Comparison of ENCODE assay signal across 8 cellular contexts in genomic region chr15:68228143-68228970, GRCh38. TPM values are rescaled to one million over a fixed set of nuclear protein-coding genes. Genes with fewer than 3 reads are reported as not detected.
DNase-seq lines count a peak whose midpoint lies in the region; ATAC-seq and TF ChIP-seq lines count a peak whose summit lies in the region.

No MANE protein-coding gene starts in this region.

- 30 to 42% (median 33%) methylated on average over 25 of the region's 25 CpGs for WGBS in stomach, 5 donors

- H3K9ac ChIP-seq in HUES6 (ENCODE audit: low read length) = peak overlapping the region; percentile 92

- no peaks in the 10 kb centered on the region for H3K27me3 ChIP-seq in CD8-positive, alpha-beta memory T cell (ENCODE audit: insufficient read depth, low read length, poor library complexity, severe bottlenecking)
- H3K27me3 ChIP-seq in HUES6 (ENCODE audit: control insufficient read depth, insufficient read depth, low read length) (0 out of 2 replicates have a peak, but pooled peaks cover 5% of the 10 kb centered on the region), stomach (no peaks in the 10 kb centered on the region)

- TF ChIP-seq CTCF in stomach (IDR thresholded peaks at IDR 0.05) = no peak

- peak overlapping the region; percentile 9 to 95 (median 62) for H3K27ac Mint-ChIP-seq in CD8-positive, alpha-beta memory T cell
- peak overlapping the region; percentile 89 for H3K27ac Mint-ChIP-seq in activated naive CD8-positive, alpha-beta T cell
- peak overlapping the region; percentile 14 to 81 (median 74) for H3K27ac Mint-ChIP-seq in immature natural killer cell

- peak overlapping the region; percentile 90 for H3K4me3 ChIP-seq in CD8-positive, alpha-beta memory T cell (ENCODE audit: low read length)
- peak overlapping the region; percentile 88 for H3K4me3 ChIP-seq in HUES6 (ENCODE audit: low read depth, low read length)
- H3K4me3 ChIP-seq in stomach = peak overlapping the region; percentile 75 to 91 (median 88)

- TF ChIP-seq EP300 in stomach (IDR thresholded peaks at IDR 0.05) = no peak

- H3K4me1 ChIP-seq in CD8-positive, alpha-beta memory T cell (ENCODE audit: insufficient read depth, low read length) = peaks cover 17% of the 10 kb centered on the region
- H3K4me1 ChIP-seq in HUES6 (ENCODE audit: control insufficient read depth, insufficient read depth, low read length) (peaks cover 15% of the 10 kb centered on the region), stomach (peaks cover 16 to 37% (median 31%) of the 10 kb centered on the region in 4 donors)

- peaks cover 3 to 4% of the 10 kb centered on the region in 2 donors for H3K27me3 Mint-ChIP-seq in CD8-positive, alpha-beta memory T cell
- no peaks in the 10 kb centered on the region for H3K27me3 Mint-ChIP-seq in activated naive CD8-positive, alpha-beta T cell
- H3K27me3 Mint-ChIP-seq in immature natural killer cell (ENCODE audit: low read depth in 3 of 3) = peaks cover 4 to 8% (median 7%) of the 10 kb centered on the region in 3 donors

- peaks cover 29 to 42% (median 39%) of the 10 kb centered on the region in 3 donors for H3K4me1 Mint-ChIP-seq in CD8-positive, alpha-beta memory T cell
- H3K4me1 Mint-ChIP-seq in activated naive CD8-positive, alpha-beta T cell (ENCODE audit: low read depth) = peaks cover 44% of the 10 kb centered on the region
- peaks cover 32 to 33% of the 10 kb centered on the region in 2 donors for H3K4me1 Mint-ChIP-seq in immature natural killer cell

- no peak for ATAC-seq in HG02970 (IDR thresholded peaks at IDR 0.05; ENCODE audit: low FRiP score, unreplicated experiment)

- CTCF ChIA-PET in CD8-positive, alpha-beta memory T cell (lab: Charles Lee) = interaction anchor here (1.4 to 3.8 kb wide), 3 partner anchors 8 to 49 kb away, joined by 3 to 11 read pairs (median 4); partner anchors contain the start of gene FEM1B

- H3K27ac ChIP-seq in CD8-positive, alpha-beta memory T cell (ENCODE audit: low read depth, low read length) = peak overlapping the region; percentile 72
- H3K27ac ChIP-seq in HUES6 (ENCODE audit: low read depth, low read length) (peak overlapping the region; percentile 72; the same call in 1 of the 2 replicates), stomach (peak overlapping the region in 3 of 5 donors; percentile 85 to 93 (median 88))

- POLR2A ChIA-PET in CD8-positive, alpha-beta memory T cell (lab: Charles Lee) = no interaction called here

- DNase-seq in CD8-positive, alpha-beta memory T cell = no peak
- DNase-seq in immature natural killer cell = no peak
- DNase-seq in stomach = peak; percentile 19
- no peak for DNase-seq in T1000 (lab: John Stamatoyannopoulos, UW)
- DNase-seq in NCI-H748 (lab: John Stamatoyannopoulos, UW; ENCODE audit: unreplicated experiment) = no peak

- H3K4me3 Mint-ChIP-seq in CD8-positive, alpha-beta memory T cell = peak overlapping the region; percentile 81 to 95 (median 88)
- peak overlapping the region; percentile 97 for H3K4me3 Mint-ChIP-seq in activated naive CD8-positive, alpha-beta T cell
- peak overlapping the region; percentile 85 to 95 (median 88) for H3K4me3 Mint-ChIP-seq in immature natural killer cell

- peaks cover 0 to 3% (median 0%) of the 10 kb centered on the region in 3 donors for H3K36me3 Mint-ChIP-seq in CD8-positive, alpha-beta memory T cell
- H3K36me3 Mint-ChIP-seq in activated naive CD8-positive, alpha-beta T cell = no peaks in the 10 kb centered on the region
- no peaks in the 10 kb centered on the region for H3K36me3 Mint-ChIP-seq in immature natural killer cell

- no peaks in the 10 kb centered on the region for H3K9me3 Mint-ChIP-seq in CD8-positive, alpha-beta memory T cell
- no peaks in the 10 kb centered on the region for H3K9me3 Mint-ChIP-seq in activated naive CD8-positive, alpha-beta T cell (ENCODE audit: low read depth)
- H3K9me3 Mint-ChIP-seq in immature natural killer cell = no peaks in the 10 kb centered on the region

- TF ChIP-seq POLR2A in stomach (IDR thresholded peaks at IDR 0.05) = no peak

- H3K9me3 ChIP-seq in CD8-positive, alpha-beta memory T cell (ENCODE audit: low read length) = no peaks in the 10 kb centered on the region
- H3K9me3 ChIP-seq in HUES6 (ENCODE audit: control insufficient read depth, insufficient read depth, low read depth, low read length) (peaks cover 12% of the 10 kb centered on the region), stomach (no peaks in the 10 kb centered on the region)

- H3K36me3 ChIP-seq in CD8-positive, alpha-beta memory T cell (ENCODE audit: insufficient read depth, low read length) = no peaks in the 10 kb centered on the region
- peaks cover 5% of the 10 kb centered on the region; the same call in 1 of the 2 replicates for H3K36me3 ChIP-seq in HUES6 (ENCODE audit: control insufficient read depth, insufficient read depth, low read length)
- H3K36me3 ChIP-seq in stomach = no peaks in the 10 kb centered on the region

- intact Hi-C loops in stomach (cut with DNase I; ENCODE audit: low total_unique reads) = no loop called here

RNA-seq across cellular contexts. Expression of gene CLN6, which starts 1.2 kb away (rescaled TPM):
- total RNA-seq in CD8-positive, alpha-beta memory T cell = 10 to 100 TPM; 69.1 to 73.8 TPM
- polyA plus RNA-seq in CD8-positive, alpha-beta memory T cell = 2.3 TPM
- polyA plus RNA-seq in immature natural killer cell = 1 to 10 TPM; 1.3 to 2.5 (median 2.3) TPM
- 100 to 1,000 TPM in 1 of 5 donors, 10 to 100 TPM in 3, 1 to 10 TPM in 1; 6.4 to 151 (median 25.0) TPM for total RNA-seq in stomach
- polyA plus RNA-seq in stomach = 10 to 100 TPM in 1 of 3 donors, 1 to 10 TPM in 2; 8.7 to 17.1 (median 9.2) TPM

RNA-seq across cellular contexts. Expression of gene CALML4, which starts 23.2 kb away (rescaled TPM):
- 1 to 10 TPM; 4.9 to 6.4 TPM for total RNA-seq in CD8-positive, alpha-beta memory T cell
- 0.40 TPM for polyA plus RNA-seq in CD8-positive, alpha-beta memory T cell
- polyA plus RNA-seq in immature natural killer cell = 1 to 10 TPM in 1 of 3 donors, under 1 TPM in 1, not detected in 1; 0.37 to 4.2 TPM
- total RNA-seq in stomach = 10 to 100 TPM in 4 of 5 donors, 1 to 10 TPM in 1; 7.6 to 24.3 (median 14.9) TPM
- 10 to 100 TPM in 2 of 3 donors, 1 to 10 TPM in 1; 9.8 to 13.8 (median 12.1) TPM for polyA plus RNA-seq in stomach

RNA-seq across cellular contexts. Expression of gene FEM1B, which starts 49.2 kb away (rescaled TPM):
- total RNA-seq in CD8-positive, alpha-beta memory T cell = 10 to 100 TPM; 37.7 to 39.6 TPM
- polyA plus RNA-seq in CD8-positive, alpha-beta memory T cell = 16.9 TPM
- polyA plus RNA-seq in immature natural killer cell (10 to 100 TPM in 2 of 3 donors, 1 to 10 TPM in 1; 6.1 to 25.9 (median 18.4) TPM), stomach (10 to 100 TPM in 1 of 3 donors, 1 to 10 TPM in 2; 8.2 to 13.3 (median 9.9) TPM)
- total RNA-seq in stomach = 10 to 100 TPM; 18.1 to 92.0 (median 31.2) TPM
